Comparison of ENCODE assay signal across 10 cellular contexts in genomic region chr7:78955329-78955728, GRCh38.
"Had no signal": no experiment of that assay in that cellular context is flagged by ENCODE, and none has a peak within 500 bp of the region (broad histone marks: within the 10 kb centered on the region; RNA-seq: fewer than 3 reads in every experiment).

No MANE protein-coding gene starts in this region.

- H2AFZ ChIP-seq: GM23248 had no signal

- H3K4me2 ChIP-seq: KMS-11 had no signal

- H3K27ac ChIP-seq: GM23248, HL-60, KMS-11 had no signal

- H3K9me3 ChIP-seq: HAP-1 had no signal

- ATAC-seq: HCT116 had no signal

- H3K4me3 ChIP-seq: GM23248, HAP-1 had no signal

- DNase-seq: GM23248, GOT3, H7, IMR-90, Karpas-422, KBM-7 had no signal

- H3K9ac ChIP-seq: GM23248, KMS-11 had no signal

- H3K36me3 ChIP-seq: HAP-1 had no signal

- H3K4me1 ChIP-seq: HAP-1 had no signal
